ENCODE assay signal across 8 cellular contexts in genomic region chr2:27428213-27428977, GRCh38. TPM values are rescaled to one million over a fixed set of nuclear protein-coding genes. Genes with fewer than 3 reads are reported as not detected.
DNase-seq lines count a peak whose midpoint lies in the region; ATAC-seq, FAIRE-seq and TF ChIP-seq lines count a peak whose summit lies in the region.

Gene NRBP1 (plus strand): TSS chr2:27428631. CDS start chr2:27433274, 4,643 bp downstream.

- TF ChIP-seq CTCF in transverse colon (IDR thresholded peaks at IDR 0.05): no peak

- ATAC-seq in HG02798 (IDR thresholded peaks at IDR 0.05; ENCODE audit: poor library complexity, unreplicated experiment) (peak; percentile 93), T-cell (replicated peaks in 1 of 4) (peak; percentile 92 to 97 (median 94))

- TF ChIP-seq POLR2A in GM12892 (IDR thresholded peaks at IDR 0.05; ENCODE audit: low read depth, low read length) (peak; percentile 82), transverse colon (IDR thresholded peaks at IDR 0.05) (peak; percentile 98)

- H3K4me3 ChIP-seq in transverse colon: peak within 1 kb of the TSS; percentile 79 to 100 (median 97)

- peak within 1 kb of the TSS; percentile 51 for H3K27ac ChIP-seq in adipose tissue (ENCODE audit: low read depth, low read length)
- peak within 1 kb of the TSS; percentile 96 to 100 (median 100) for H3K27ac ChIP-seq in transverse colon

- intact Hi-C loops in cardiac septum (cut with DNase I): loop anchor here (1.0 to 5.0 kb wide), 4 partner anchors 19 to 59 kb away; partner anchors contain the start of genes EIF2B4, IFT172, PPM1G and SNX17
- intact Hi-C loops in transverse colon (cut with DNase I; ENCODE audit: low total_unique reads): loop anchor here (5.0 kb wide), 1 partner anchor 46 kb away; the partner anchor contains the start of gene ZNF513

- peak within 1 kb of the TSS; percentile 98 for H3K27ac Mint-ChIP-seq in T-cell

- H3K36me3 Mint-ChIP-seq in T-cell: peaks cover 8% of the 10 kb centered on the region

- peaks cover 40 to 44% (median 44%) of the 10 kb centered on the region in 3 donors for H3K4me1 Mint-ChIP-seq in T-cell

- peak; percentile 83 for DNase-seq in GM12892 (ENCODE audit: insufficient read length)
- DNase-seq in NCI-H146 (lab: John Stamatoyannopoulos, UW): peak; percentile 95
- DNase-seq in T-cell: peak; percentile 76 to 92 (median 86)
- peak; percentile 96 for DNase-seq in cardiac septum (ENCODE audit: low spot score)
- DNase-seq in pons (ENCODE audit: low spot score): peak; percentile 93
- peak; percentile 95 for DNase-seq in transverse colon

- WGBS in adipose tissue, 3 donors: 0% methylated on average over 54 to 75 of the region's 75 CpGs
- 0 to 1% methylated on average over 6 to 65 of the region's 75 CpGs for WGBS in transverse colon (ENCODE audit: low coverage in 1 of 2), 2 donors

- peak within 1 kb of the TSS; percentile 97 to 98 (median 98) for H3K4me3 Mint-ChIP-seq in T-cell

- in situ Hi-C loops in transverse colon (cut with MboI; ENCODE audit: low pct_ligation_motif_present in 1 of 4, low pct_unique_long_range_greater_than_20kb in 1 of 4, low sequenced_read_pairs in 3 of 4): no loop called here

- H3K9me3 Mint-ChIP-seq in T-cell: no peaks in the 10 kb centered on the region

- H3K9me3 ChIP-seq in transverse colon: no peaks in the 10 kb centered on the region

- CTCF ChIA-PET in T-cell (lab: Charles Lee): interaction anchor here in 1 of 2 donors (1.1 to 2.4 kb wide), 2 partner anchors 19 to 255 kb away, joined by 3 to 10 read pairs; partner anchors contain the start of gene PPM1G

- H3K27me3 ChIP-seq in transverse colon: no peaks in the 10 kb centered on the region

- H3K27me3 Mint-ChIP-seq in T-cell: no peaks in the 10 kb centered on the region

- H3K36me3 ChIP-seq in transverse colon: peaks cover 0 to 2% (median under 1%) of the 10 kb centered on the region in 4 donors

- H3K4me1 ChIP-seq in transverse colon: peaks cover 19 to 39% (median 26%) of the 10 kb centered on the region in 4 donors

- FAIRE-seq in GM12892 (lab: Jason Lieb, UNC): peak; percentile 95

- POLR2A ChIA-PET in T-cell (lab: Charles Lee): interaction anchor here (0.7 to 0.8 kb wide), 3 partner anchors 10 to 61 kb away, joined by 3 to 4 read pairs (median 4); partner anchors contain the start of gene IFT172 (in 1 of the 2)

- TF ChIP-seq EP300 in transverse colon (IDR thresholded peaks at IDR 0.05; ENCODE audit: low read depth): no peak

RNA-seq across cellular contexts. Expression of gene NRBP1, which starts in this region (rescaled TPM):
- polyA plus RNA-seq in GM12892 (2012; ENCODE audit: missing spikeins): 50.6 TPM
- total RNA-seq in T-cell: 100 to 1,000 TPM in 4 of 5 donors, 10 to 100 TPM in 1; 99.1 to 187 (median 109) TPM
- 10 to 100 TPM; 44.9 to 67.0 (median 65.7) TPM for polyA plus RNA-seq in adipose tissue
- 64.6 TPM for total RNA-seq in cardiac septum
- total RNA-seq in transverse colon: 10 to 100 TPM; 38.4 to 74.8 (median 66.8) TPM

Comparison
In these comparisons a context has a peak if more than half of its experiments do, and no peak if none do; other contexts are left out.
1. Peak in every context shown above with its lines: DNase-seq, ATAC-seq, H3K4me3 ChIP-seq and H3K27ac ChIP-seq.